ENCODE assay signal across 8 cellular contexts in genomic region chr15:69462493-69463181, GRCh38. TPM values are rescaled to one million over a fixed set of nuclear protein-coding genes. Genes with fewer than 3 reads are reported as not detected.
DNase-seq lines count a peak whose midpoint lies in the region; ATAC-seq and TF ChIP-seq lines count a peak whose summit lies in the region.

No MANE protein-coding gene starts in this region.

- in situ Hi-C loops in GM13976 (cut with MboI; ENCODE audit: low sequenced_read_pairs, unreplicated experiment) = no loop called here

- H3K4me1 Mint-ChIP-seq in T-helper 1 cell treated with Interleukin-12 subunit alpha and Interleukin-12 subunit beta and Interleukin-4 antibody, amounts not matched to agents 30 μg/mL and 1 μg/mL, for 36 hours (ENCODE audit: low read depth) = peaks cover 19% of the 10 kb centered on the region
- peaks cover 24% of the 10 kb centered on the region for H3K4me1 Mint-ChIP-seq in progenitor cell of endocrine pancreas (ENCODE audit: low read depth)

- peak; percentile 81 for TF ChIP-seq CTCF in GM13976 (IDR thresholded peaks at IDR 0.05; ENCODE audit: borderline replicate concordance, control extremely low read depth, extremely low read depth, insufficient read depth, missing control alignments)
- peak; percentile 88 for TF ChIP-seq CTCF in progenitor cell of endocrine pancreas (IDR thresholded peaks at IDR 0.05; ENCODE audit: unreplicated experiment)

- H3K27ac Mint-ChIP-seq in T-helper 1 cell treated with Interleukin-12 subunit alpha and Interleukin-12 subunit beta and Interleukin-4 antibody, amounts not matched to agents 30 μg/mL and 1 μg/mL, for 36 hours = peak overlapping the region; percentile 73
- H3K27ac Mint-ChIP-seq in progenitor cell of endocrine pancreas = peak overlapping the region; percentile 97

- H3K27me3 Mint-ChIP-seq in T-helper 1 cell treated with Interleukin-12 subunit alpha and Interleukin-12 subunit beta and Interleukin-4 antibody, amounts not matched to agents 30 μg/mL and 1 μg/mL, for 36 hours (ENCODE audit: low read depth) = peaks cover 18% of the 10 kb centered on the region
- H3K27me3 Mint-ChIP-seq in progenitor cell of endocrine pancreas = peaks cover 4% of the 10 kb centered on the region

- ATAC-seq in HG02870 (IDR thresholded peaks at IDR 0.05; ENCODE audit: unreplicated experiment) (peak; percentile 81), left ventricle myocardium superior (peak; percentile 95)

- DNase-seq in GM13976 (ENCODE audit: low spot score) = peak; percentile 97
- DNase-seq in NCI-H1694 (lab: John Stamatoyannopoulos, UW) = peak; percentile 82
- DNase-seq in left ventricle myocardium superior = peak; percentile 97
- peak; percentile 92 for DNase-seq in progenitor cell of endocrine pancreas (ENCODE audit: low spot score, unreplicated experiment)
- peak; percentile 97 for DNase-seq in ureter (ENCODE audit: low spot score)

- H3K36me3 Mint-ChIP-seq in T-helper 1 cell treated with Interleukin-12 subunit alpha and Interleukin-12 subunit beta and Interleukin-4 antibody, amounts not matched to agents 30 μg/mL and 1 μg/mL, for 36 hours (ENCODE audit: low read depth) = peaks cover 7% of the 10 kb centered on the region
- H3K36me3 Mint-ChIP-seq in progenitor cell of endocrine pancreas (ENCODE audit: insufficient read depth) = peaks cover 2% of the 10 kb centered on the region

- intact Hi-C loops in left ventricle myocardium superior (cut with micrococcal nuclease) = no loop called here

- H3K27ac ChIP-seq in angular gyrus (ENCODE audit: low read depth, low read length) = peak overlapping the region; percentile 78

- no peaks in the 10 kb centered on the region for H3K9me3 Mint-ChIP-seq in T-helper 1 cell treated with Interleukin-12 subunit alpha and Interleukin-12 subunit beta and Interleukin-4 antibody, amounts not matched to agents 30 μg/mL and 1 μg/mL, for 36 hours
- no peaks in the 10 kb centered on the region for H3K9me3 Mint-ChIP-seq in progenitor cell of endocrine pancreas (ENCODE audit: low read depth)

- H3K4me3 Mint-ChIP-seq in T-helper 1 cell treated with Interleukin-12 subunit alpha and Interleukin-12 subunit beta and Interleukin-4 antibody, amounts not matched to agents 30 μg/mL and 1 μg/mL, for 36 hours = peak overlapping the region; percentile 86
- peak overlapping the region; percentile 76 for H3K4me3 Mint-ChIP-seq in progenitor cell of endocrine pancreas (ENCODE audit: low read depth)

RNA-seq across cellular contexts. Expression of gene RPLP1, which starts 10.0 kb away (rescaled TPM):
- total RNA-seq in left ventricle myocardium superior (1,143 TPM), progenitor cell of endocrine pancreas (1,112 and 1,115 TPM in 2 replicates), ureter (1,915 TPM)

RNA-seq across cellular contexts. Expression of gene KIF23, which starts 48.5 kb away (rescaled TPM):
- total RNA-seq in left ventricle myocardium superior (0.45 TPM), progenitor cell of endocrine pancreas (26.5 and 28.4 TPM in 2 replicates), ureter (3.0 TPM)

Comparison
In these comparisons a context has a peak if more than half of its experiments do, and no peak if none do; other contexts are left out.
1. Peak in every context shown above with its lines: DNase-seq, ATAC-seq and H3K27ac ChIP-seq.